8 cellular contexts compared by ENCODE assay signal in genomic region chr13:32428581-32429072, GRCh38. TPM values are rescaled to one million over a fixed set of nuclear protein-coding genes. Genes with fewer than 3 reads are reported as not detected.
A peak's percentile ranks its signal among the peaks of the same experiment; 100 is the strongest.
DNase-seq lines count a peak whose midpoint lies in the region; ATAC-seq and TF ChIP-seq lines count a peak whose summit lies in the region.

No MANE protein-coding gene starts in this region.

- POLR2A ChIA-PET in AG04450 (lab: Yijun Ruan, JAX): interaction anchor here (1.2 kb wide), 1 partner anchor 8 kb away, joined by 14 read pairs; no protein-coding TSS in a partner anchor

- ATAC-seq in GM21619 (IDR thresholded peaks at IDR 0.05; ENCODE audit: unreplicated experiment) (no peak), GM19351 (IDR thresholded peaks at IDR 0.05; ENCODE audit: unreplicated experiment) (no peak)

- H3K9me3 ChIP-seq in AG04450 (ENCODE audit: control insufficient read depth, insufficient read depth, low read length) (no peaks in the 10 kb centered on the region; the same call in 1 of the 2 replicates), ascending aorta (no peaks in the 10 kb centered on the region), liver (ENCODE audit: control insufficient read depth in 4 of 4, low read length in 3 of 4) (no peaks in the 10 kb centered on the region), thymus (ENCODE audit: control insufficient read depth) (no peaks in the 10 kb centered on the region)

- H3K27ac ChIP-seq in AG04450 (ENCODE audit: low read depth, low read length): no peak overlapping the region
- H3K27ac ChIP-seq in ascending aorta: peak overlapping the region; percentile 90 to 99
- H3K27ac ChIP-seq in liver (ENCODE audit: low read depth in 1 of 2, low read length in 2 of 2): peak overlapping the region; percentile 96 to 99
- peak overlapping the region; percentile 99 for H3K27ac ChIP-seq in thymus (ENCODE audit: low read depth)

- H3K36me3 ChIP-seq in ascending aorta: no peaks in the 10 kb centered on the region
- H3K36me3 ChIP-seq in liver (ENCODE audit: control insufficient read depth in 4 of 4, insufficient read depth in 3 of 4, low read depth in 1 of 4, low read length in 3 of 4): peaks cover 0 to 6% (median 0%) of the 10 kb centered on the region in 4 donors
- H3K36me3 ChIP-seq in thymus (ENCODE audit: control insufficient read depth, insufficient read depth): peaks cover 3% of the 10 kb centered on the region

- CTCF ChIA-PET in AG04450 (lab: Charles Lee): interaction anchor here (1.2 kb wide), 1 partner anchor 519 kb away, joined by 5 read pairs; no protein-coding TSS in a partner anchor

- H3K27me3 ChIP-seq in AG04450 (ENCODE audit: control insufficient read depth, insufficient read depth, low read length) (no peaks in the 10 kb centered on the region), ascending aorta (no peaks in the 10 kb centered on the region), liver (ENCODE audit: control insufficient read depth in 4 of 4, insufficient read depth in 4 of 4, low read length in 3 of 4) (no peaks in the 10 kb centered on the region), thymus (ENCODE audit: control insufficient read depth, insufficient read depth) (no peaks in the 10 kb centered on the region)

- H3K9ac ChIP-seq in liver (ENCODE audit: low read depth in 1 of 2, low read length in 2 of 2): peak overlapping the region; percentile 75 to 85

- H3K4me1 ChIP-seq in ascending aorta (peaks cover 0 to 18% of the 10 kb centered on the region in 2 donors), liver (ENCODE audit: control insufficient read depth in 4 of 4, insufficient read depth in 4 of 4, low read length in 3 of 4) (peaks cover 8 to 24% (median 15%) of the 10 kb centered on the region in 4 donors), thymus (ENCODE audit: control insufficient read depth, insufficient read depth, low read length) (peaks cover 10% of the 10 kb centered on the region)

- intact Hi-C loops in ascending aorta (cut with DNase I): loop anchor here (2.0 to 5.0 kb wide), 3 partner anchors 106 to 159 kb away; partner anchors contain the start of genes N4BP2L2 and PDS5B

- H3K4me1 Mint-ChIP-seq in IgD-negative memory B cell: peaks cover 24 to 33% (median 24%) of the 10 kb centered on the region in 3 donors

- no peaks in the 10 kb centered on the region for H3K9me3 Mint-ChIP-seq in IgD-negative memory B cell

- H3K36me3 Mint-ChIP-seq in IgD-negative memory B cell: peaks cover 3% of the 10 kb centered on the region

- peak overlapping the region; percentile 90 to 96 (median 94) for H3K4me3 Mint-ChIP-seq in IgD-negative memory B cell

- H3K4me3 ChIP-seq in AG04450 (ENCODE audit: low read depth, low read length): peak overlapping the region; percentile 62; the same call in 1 of the 2 replicates
- H3K4me3 ChIP-seq in ascending aorta: peak overlapping the region; percentile 86 to 99
- peak overlapping the region; percentile 9 to 95 (median 52) for H3K4me3 ChIP-seq in liver (ENCODE audit: low read depth in 1 of 3, low read length in 3 of 3)
- H3K4me3 ChIP-seq in thymus (ENCODE audit: low read length): peak overlapping the region; percentile 94

- no peaks in the 10 kb centered on the region for H3K27me3 Mint-ChIP-seq in IgD-negative memory B cell

- WGBS in liver: 22% methylated on average over 7 of the region's 7 CpGs
- 52% methylated on average over 7 of the region's 7 CpGs for WGBS in thymus

- no peak for DNase-seq in AG04450 (ENCODE audit: low read depth, low spot score)
- DNase-seq in ascending aorta (ENCODE audit: low spot score in 2 of 2): no peak
- DNase-seq in NCI-H2227 (lab: John Stamatoyannopoulos, UW; ENCODE audit: unreplicated experiment): no peak

- no peak for TF ChIP-seq RAD21 in liver (IDR thresholded peaks at IDR 0.05)

- peak overlapping the region; percentile 96 to 98 (median 97) for H3K27ac Mint-ChIP-seq in IgD-negative memory B cell

- no peak for TF ChIP-seq CTCF in AG04450 (IDR thresholded peaks at IDR 0.05; ENCODE audit: low read depth, low read length)
- no peak for TF ChIP-seq CTCF in ascending aorta (IDR thresholded peaks at IDR 0.05)
- no peak for TF ChIP-seq CTCF in liver (IDR thresholded peaks at IDR 0.05; ENCODE audit: low read depth, low read length, missing input control)

TF ChIP-seq in liver, 16 proteins besides CTCF, POLR2A, EP300 and RAD21:
- no peak for TF ChIP-seq RXRA (IDR thresholded peaks at IDR 0.05)
- no peak for TF ChIP-seq REST (IDR thresholded peaks at IDR 0.05)
- TF ChIP-seq FOXA1 (IDR thresholded peaks at IDR 0.05): no peak
- no peak for TF ChIP-seq JUND (IDR thresholded peaks at IDR 0.05)
- no peak for TF ChIP-seq ATF3 (IDR thresholded peaks at IDR 0.05)
- no peak for TF ChIP-seq NR2F2 (IDR thresholded peaks at IDR 0.05)
- TF ChIP-seq ZBTB33 (IDR thresholded peaks at IDR 0.05): no peak
- no peak for TF ChIP-seq TAF1 (conservative IDR thresholded peaks at IDR 0.05)

RNA-seq across cellular contexts. Expression of gene N4BP2L1, which starts 0.7 kb away (rescaled TPM):
- 0.88 and 1.8 TPM in 2 replicates for polyA plus RNA-seq in AG04450 (2011; rRNA removed)
- polyA minus RNA-seq in AG04450 (2011; rRNA and poly(A)+ RNA removed): 1.0 and 1.5 TPM in 2 replicates
- polyA plus RNA-seq in IgD-negative memory B cell: 43.1 TPM
- 27.2 TPM for total RNA-seq in ascending aorta
- total RNA-seq in liver: 10 to 100 TPM; 11.0 to 64.6 TPM
- 10 to 100 TPM; 16.4 to 36.5 TPM for polyA plus RNA-seq in liver
- polyA plus RNA-seq in thymus: 75.7 TPM
